Comparison of ENCODE assay signal across 8 cellular contexts in the genomic region with DNA sequence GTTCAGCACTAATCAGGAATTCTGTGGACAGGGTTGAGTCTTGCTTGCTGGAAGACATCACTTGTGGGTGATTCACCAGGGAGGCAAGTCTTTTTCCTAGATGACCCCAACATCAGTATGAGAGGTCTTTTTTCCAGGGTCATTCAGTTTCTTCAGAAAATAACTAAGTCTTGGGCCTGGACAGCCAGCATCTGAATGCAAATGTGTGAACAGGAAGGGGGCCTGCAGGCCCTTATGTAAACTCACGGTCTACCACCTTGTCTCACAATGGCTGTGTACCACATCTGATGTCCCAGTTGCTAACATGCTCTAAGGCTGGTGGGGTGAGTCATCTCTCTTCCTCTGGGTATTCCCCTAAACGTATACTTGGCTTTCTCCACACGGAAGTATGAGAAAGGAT.
A peak's percentile ranks its signal among the peaks of the same experiment; 100 is the strongest.
DNase-seq lines count a peak whose midpoint lies in the region; ATAC-seq and TF ChIP-seq lines count a peak whose summit lies in the region.

No MANE protein-coding gene starts in this region.

- no peaks in the 10 kb centered on the region for H3K4me1 ChIP-seq in mammary epithelial cell (ENCODE audit: insufficient read depth, low read length)

- H3K9me3 ChIP-seq in mammary epithelial cell (replicated peaks; ENCODE audit: insufficient read depth, low read length) = no peaks in the 10 kb centered on the region

- peaks cover 9% of the 10 kb centered on the region for H3K4me1 Mint-ChIP-seq in T-helper 1 cell treated with Interleukin-12 subunit alpha and Interleukin-12 subunit beta and Interleukin-4 antibody, amounts not matched to agents 30 μg/mL and 1 μg/mL, for 36 hours (ENCODE audit: low read depth)

- WGBS in mammary epithelial cell (ENCODE audit: low coverage, missing lambda C conversion rate) = 57% methylated on average over 3 of the region's 3 CpGs

- intact Hi-C loops in mammary epithelial cell (cut with micrococcal nuclease) = no loop called here

- no peaks in the 10 kb centered on the region for H3K27me3 Mint-ChIP-seq in T-helper 1 cell treated with Interleukin-12 subunit alpha and Interleukin-12 subunit beta and Interleukin-4 antibody, amounts not matched to agents 30 μg/mL and 1 μg/mL, for 36 hours (ENCODE audit: low read depth)

- no TSS peak for BruUV-seq in mammary epithelial cell (replicated peaks; lab: Mats Ljungman, UMichigan)

- no peaks in the 10 kb centered on the region for H3K79me2 ChIP-seq in mammary epithelial cell (ENCODE audit: insufficient read depth, low read length)

- in situ Hi-C loops in mammary epithelial cell (cut with MboI; ENCODE audit: low sequenced_read_pairs in 2 of 2) = no loop called here

- TF ChIP-seq CTCF in mammary epithelial cell (conservative IDR thresholded peaks at IDR 0.05 in 1 of 2, IDR thresholded peaks at IDR 0.05 in 1 of 2; ENCODE audit: extremely low read depth in 1 of 2, insufficient read depth in 1 of 2, low read depth in 1 of 2, low read length in 2 of 2) (no peak), omental fat pad (IDR thresholded peaks at IDR 0.05) (no peak)

- no peak overlapping the region for H3K4me3 ChIP-seq in mammary epithelial cell (replicated peaks in 1 of 3; ENCODE audit: insufficient read depth in 1 of 3, low read depth in 2 of 3, low read length in 3 of 3)

- H3K9me3 Mint-ChIP-seq in T-helper 1 cell treated with Interleukin-12 subunit alpha and Interleukin-12 subunit beta and Interleukin-4 antibody, amounts not matched to agents 30 μg/mL and 1 μg/mL, for 36 hours = no peaks in the 10 kb centered on the region

- peak overlapping the region; percentile 87 for H3K27ac Mint-ChIP-seq in T-helper 1 cell treated with Interleukin-12 subunit alpha and Interleukin-12 subunit beta and Interleukin-4 antibody, amounts not matched to agents 30 μg/mL and 1 μg/mL, for 36 hours

- H3K36me3 Mint-ChIP-seq in T-helper 1 cell treated with Interleukin-12 subunit alpha and Interleukin-12 subunit beta and Interleukin-4 antibody, amounts not matched to agents 30 μg/mL and 1 μg/mL, for 36 hours (ENCODE audit: low read depth) = peaks cover 20% of the 10 kb centered on the region

- CTCF ChIA-PET in mammary epithelial cell (lab: Charles Lee; ENCODE audit: low non-redundant PET) = no interaction called here

- H3K36me3 ChIP-seq in mammary epithelial cell (ENCODE audit: insufficient read depth, low read length) = no peaks in the 10 kb centered on the region

- H3K4me2 ChIP-seq in mammary epithelial cell (ENCODE audit: insufficient read depth, low read depth, low read length) = no peak overlapping the region

- peak; percentile 99 for ATAC-seq in GM18511 (IDR thresholded peaks at IDR 0.05; ENCODE audit: unreplicated experiment)
- peak; percentile 91 for ATAC-seq in HG02840 (IDR thresholded peaks at IDR 0.05; ENCODE audit: low FRiP score, unreplicated experiment)
- no peak for ATAC-seq in omental fat pad (ENCODE audit: low FRiP score)

- no peak overlapping the region for H3K4me3 Mint-ChIP-seq in T-helper 1 cell treated with Interleukin-12 subunit alpha and Interleukin-12 subunit beta and Interleukin-4 antibody, amounts not matched to agents 30 μg/mL and 1 μg/mL, for 36 hours

- dilution Hi-C loops in mammary epithelial cell (cut with HindIII; ENCODE audit: low sequenced_read_pairs) = no loop called here

- DNase-seq in mammary epithelial cell (peak; percentile 62), ecto neural progenitor cell (ENCODE audit: low spot score) (no peak), omental fat pad (ENCODE audit: low spot score) (no peak), caudate nucleus (lab: John Stamatoyannopoulos, UW) (no peak)
- DNase-seq in stimulated activated CD4-positive, alpha-beta T cell treated with anti-CD3 and anti-CD28 coated beads, Interleukin-12 subunit alpha, Interleukin-12 subunit beta, amount 100 ng/mL, for 48 hours (ENCODE audit: low read depth in 2 of 3, low spot score in 1 of 3) = peak; percentile 26 to 42 (median 32)

- no peaks in the 10 kb centered on the region for H4K20me1 ChIP-seq in mammary epithelial cell (ENCODE audit: insufficient read depth, low read length)

- H3K27ac ChIP-seq in mammary epithelial cell (ENCODE audit: insufficient read depth, low read depth, low read length) (peak overlapping the region; percentile 6), caudate nucleus (ENCODE audit: low read depth, low read length) (no peak overlapping the region)

- no peak overlapping the region for H2AFZ ChIP-seq in mammary epithelial cell (ENCODE audit: low read depth, low read length)

- H3K27me3 ChIP-seq in mammary epithelial cell (ENCODE audit: insufficient read depth, low read length) = no peaks in the 10 kb centered on the region

- no peak overlapping the region for H3K9ac ChIP-seq in mammary epithelial cell (ENCODE audit: insufficient read depth, low read length)

Comparison
In these comparisons a context has a peak if more than half of its experiments do, and no peak if none do; other contexts are left out.
1. DNase-seq: peak in mammary epithelial cell (single experiment) and stimulated activated CD4-positive, alpha-beta T cell treated with anti-CD3 and anti-CD28 coated beads, Interleukin-12 subunit alpha, Interleukin-12 subunit beta, amount 100 ng/mL, for 48 hours (3 of 3); none in ecto neural progenitor cell (single experiment), omental fat pad (single experiment) and caudate nucleus (0 of 61).